Comparison of ENCODE assay signal across 31 cellular contexts in the genomic region with DNA sequence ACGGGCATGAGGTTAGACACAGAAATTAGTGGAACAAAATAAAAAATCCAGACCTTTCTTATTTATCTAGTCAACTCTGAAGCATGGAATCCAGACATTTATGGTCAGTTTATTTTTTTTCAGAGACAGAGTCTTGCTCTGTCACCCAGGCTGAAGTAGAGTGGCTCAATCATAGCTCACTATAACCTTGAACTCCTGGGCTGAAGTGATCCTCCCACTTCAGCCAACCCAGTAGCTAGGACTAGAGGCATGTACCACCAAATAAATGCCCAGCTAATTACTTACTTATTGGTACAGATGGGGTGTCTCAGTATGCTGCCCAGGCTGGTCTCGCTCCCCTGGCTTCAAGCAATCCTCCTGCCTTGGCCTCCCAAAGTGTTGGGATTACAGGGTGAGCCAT.
"Had no signal": no experiment of that assay in that cellular context is flagged by ENCODE, and none has a peak within 500 bp of the region (broad histone marks: within the 10 kb centered on the region; RNA-seq: fewer than 3 reads in every experiment).

No MANE protein-coding gene starts in this region.

- H3K4me3 ChIP-seq: gastrocnemius medialis, pancreas, prostate gland, smooth muscle cell, suprapubic skin, tibial artery had no signal

- H3K9me3 ChIP-seq: gastrocnemius medialis, pancreas, prostate gland, suprapubic skin, tibial artery had no signal

- H3K4me3 Mint-ChIP-seq: activated CD4-positive, alpha-beta memory T cell treated with anti-CD3 and anti-CD28 coated beads, Interleukin-2, amount 10 ng/mL, durations not matched to agents 7 days and 5 days; activated CD4-positive, alpha-beta T cell treated with anti-CD3 and anti-CD28 coated beads, Interleukin-2, amount 10 ng/mL, durations not matched to agents 7 days and 5 days; activated CD8-positive, alpha-beta memory T cell treated with anti-CD3 and anti-CD28 coated beads, Interleukin-2, amount 10 ng/mL, durations not matched to agents 7 days and 5 days; activated naive CD4-positive, alpha-beta T cell treated with anti-CD3 and anti-CD28 coated beads for 36 hours; central memory CD8-positive, alpha-beta T cell; mesothelial cell of epicardium; naive B cell; neural crest cell; stimulated activated memory B cell treated with anti-CD40 and anti-IgM and Interleukin-4, amounts not matched to agents 10 μg/mL and 1 μg/mL and 100 μg/mL, for 72 hours; T-helper 1 cell treated with Interleukin-12 subunit alpha and Interleukin-12 subunit beta and Interleukin-4 antibody, amounts not matched to agents 30 μg/mL and 1 μg/mL, for 36 hours had no signal

- H3K4me1 ChIP-seq: pancreas, prostate gland, suprapubic skin, tibial artery had no signal

- ATAC-seq: activated CD4-positive, CD25-positive, alpha-beta regulatory T cell treated with anti-CD3 and anti-CD28 coated beads, Interleukin-2, amount 50 U/mL, for 24 hours; activated CD8-positive, alpha-beta memory T cell treated with anti-CD3 and anti-CD28 coated beads, Interleukin-2, amount 10 ng/mL, durations not matched to agents 7 days and 5 days; gastrocnemius medialis; left ventricle myocardium superior; pancreas; stimulated activated memory B cell treated with anti-CD40 and anti-IgM and Interleukin-4, amounts not matched to agents 10 μg/mL and 1 μg/mL and 100 μg/mL, for 72 hours had no signal

- H3K4me1 Mint-ChIP-seq: neural crest cell had no signal

- H3K27me3 ChIP-seq: gastrocnemius medialis, pancreas, suprapubic skin, tibial artery had no signal

- H3K36me3 ChIP-seq: pancreas, prostate gland had no signal

- DNase-seq: activated CD4-positive, alpha-beta memory T cell treated with anti-CD3 and anti-CD28 coated beads, Interleukin-2, amount 10 ng/mL, durations not matched to agents 7 days and 5 days; activated CD4-positive, alpha-beta T cell treated with anti-CD3 and anti-CD28 coated beads, Interleukin-2, amount 10 ng/mL, durations not matched to agents 7 days and 5 days; activated CD8-positive, alpha-beta memory T cell treated with anti-CD3 and anti-CD28 coated beads, Interleukin-2, amount 10 ng/mL, durations not matched to agents 7 days and 5 days; activated effector memory CD4-positive, alpha-beta T cell treated with anti-CD3 and anti-CD28 coated beads, Interleukin-2, amount 50 U/mL, for 16 hours; activated naive CD4-positive, alpha-beta T cell treated with anti-CD3 and anti-CD28 coated beads for 36 hours; anterior cingulate cortex; effector CD8-positive, alpha-beta T cell; gastrocnemius medialis; glutamatergic neuron; islet precursor cell; left ventricle myocardium superior; naive B cell; nucleus accumbens; pancreas; retina; stimulated activated CD4-positive, alpha-beta T cell treated with anti-CD3 and anti-CD28 coated beads, Interleukin-1b, Interleukin-23, amount 100 ng/mL, for 48 hours; stimulated activated CD4-positive, alpha-beta T cell treated with anti-CD3 and anti-CD28 coated beads, Interleukin-4, amount 100 ng/mL, for 4 hours; stimulated activated CD8-positive, alpha-beta memory T cell treated with anti-CD3 and anti-CD28 coated beads, Interleukin-4, amount 100 ng/mL, for 48 hours; T1000; tibial artery; WERI-Rb-1 had no signal

- H3K9me3 Mint-ChIP-seq: activated naive CD4-positive, alpha-beta T cell treated with anti-CD3 and anti-CD28 coated beads for 36 hours; central memory CD8-positive, alpha-beta T cell; neural crest cell; stimulated activated memory B cell treated with anti-CD40 and anti-IgM and Interleukin-4, amounts not matched to agents 10 μg/mL and 1 μg/mL and 100 μg/mL, for 72 hours had no signal

- H3K27ac Mint-ChIP-seq: activated CD4-positive, alpha-beta memory T cell treated with anti-CD3 and anti-CD28 coated beads, Interleukin-2, amount 10 ng/mL, durations not matched to agents 7 days and 5 days; activated CD4-positive, alpha-beta T cell treated with anti-CD3 and anti-CD28 coated beads, Interleukin-2, amount 10 ng/mL, durations not matched to agents 7 days and 5 days; activated CD8-positive, alpha-beta memory T cell treated with anti-CD3 and anti-CD28 coated beads, Interleukin-2, amount 10 ng/mL, durations not matched to agents 7 days and 5 days; activated naive CD4-positive, alpha-beta T cell treated with anti-CD3 and anti-CD28 coated beads for 36 hours; mesothelial cell of epicardium; stimulated activated memory B cell treated with anti-CD40 and anti-IgM and Interleukin-4, amounts not matched to agents 10 μg/mL and 1 μg/mL and 100 μg/mL, for 72 hours; T-helper 1 cell treated with Interleukin-12 subunit alpha and Interleukin-12 subunit beta and Interleukin-4 antibody, amounts not matched to agents 30 μg/mL and 1 μg/mL, for 36 hours had no signal

- H3K27me3 Mint-ChIP-seq: activated CD4-positive, alpha-beta memory T cell treated with anti-CD3 and anti-CD28 coated beads, Interleukin-2, amount 10 ng/mL, durations not matched to agents 7 days and 5 days; activated CD4-positive, alpha-beta T cell treated with anti-CD3 and anti-CD28 coated beads, Interleukin-2, amount 10 ng/mL, durations not matched to agents 7 days and 5 days; activated CD8-positive, alpha-beta memory T cell treated with anti-CD3 and anti-CD28 coated beads, Interleukin-2, amount 10 ng/mL, durations not matched to agents 7 days and 5 days; central memory CD8-positive, alpha-beta T cell; naive B cell; stimulated activated memory B cell treated with anti-CD40 and anti-IgM and Interleukin-4, amounts not matched to agents 10 μg/mL and 1 μg/mL and 100 μg/mL, for 72 hours had no signal

- H3K27ac ChIP-seq: epithelial cell of prostate, gastrocnemius medialis, pancreas, prostate gland, suprapubic skin, tibial artery, WERI-Rb-1 had no signal
